Comparison of ENCODE assay signal across 31 cellular contexts in the genomic region with DNA sequence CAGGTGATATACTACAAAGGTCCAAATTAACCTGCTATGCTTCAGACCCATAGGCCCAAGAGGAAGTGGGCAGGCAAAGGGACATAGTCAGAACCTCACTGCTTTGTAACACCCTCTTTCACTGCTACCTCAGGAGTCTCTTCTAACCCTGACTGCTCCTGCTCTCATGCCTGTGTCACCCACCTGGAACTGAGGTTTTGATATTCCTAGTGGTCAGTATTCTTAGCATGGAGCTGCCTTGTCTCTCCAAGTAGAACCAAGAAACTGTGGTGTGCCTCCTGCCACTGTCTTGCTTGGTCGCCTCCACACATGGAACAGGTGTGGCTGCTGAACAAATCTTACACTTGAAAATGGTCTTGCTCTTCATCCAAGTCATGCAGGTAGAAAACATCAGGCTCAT.
"Had no signal": no experiment of that assay in that cellular context is flagged by ENCODE, and none has a peak within 500 bp of the region (broad histone marks: within the 10 kb centered on the region; RNA-seq: fewer than 3 reads in every experiment).

No MANE protein-coding gene starts in this region.

- H3K36me3 Mint-ChIP-seq: activated naive CD4-positive, alpha-beta T cell treated with anti-CD3 and anti-CD28 coated beads, Interleukin-2, amount 10 ng/mL, durations not matched to agents 7 days and 5 days; activated naive CD4-positive, alpha-beta T cell treated with anti-CD3 and anti-CD28 coated beads, Interleukin-2, amount 50 U/mL, for 72 hours; activated naive CD8-positive, alpha-beta T cell treated with anti-CD3 and anti-CD28 coated beads, Interleukin-2, amount 10 ng/mL, durations not matched to agents 7 days and 5 days; brain had no signal

- H3K27me3 ChIP-seq: ascending aorta, breast epithelium, esophagus muscularis mucosa, foreskin keratinocyte, gastrocnemius medialis had no signal

- DNase-seq: activated CD4-positive, alpha-beta memory T cell treated with anti-CD3 and anti-CD28 coated beads, Interleukin-2, amount 10 ng/mL, durations not matched to agents 7 days and 5 days; activated CD4-positive, alpha-beta T cell treated with anti-CD3 and anti-CD28 coated beads for 1 hour; activated CD4-positive, alpha-beta T cell treated with anti-CD3 and anti-CD28 coated beads for 4 hours; activated CD4-positive, alpha-beta T cell treated with anti-CD3 and anti-CD28 coated beads, Interleukin-2, amount 10 ng/mL, durations not matched to agents 7 days and 5 days; activated CD4-positive, alpha-beta T cell treated with anti-CD3 and anti-CD28 coated beads, Interleukin-2, amount 50 U/mL, for 4 hours; activated CD4-positive, CD25-positive, alpha-beta regulatory T cell; activated CD8-positive, alpha-beta memory T cell treated with anti-CD3 and anti-CD28 coated beads, Interleukin-2, amount 50 U/mL, for 48 hours; activated gamma-delta T cell; activated naive CD4-positive, alpha-beta T cell; activated naive CD4-positive, alpha-beta T cell treated with anti-CD3 and anti-CD28 coated beads, Interleukin-2, amount 10 ng/mL, durations not matched to agents 7 days and 5 days; activated naive CD8-positive, alpha-beta T cell treated with anti-CD3 and anti-CD28 coated beads, Interleukin-2, amount 10 ng/mL, durations not matched to agents 7 days and 5 days; activated T-cell treated with anti-CD3 and anti-CD28 coated beads for 4 hours; activated T-cell treated with anti-CD3 and anti-CD28 coated beads, Interleukin-2, amount 50 U/mL, for 24 hours; activated T-cell treated with anti-CD3 and anti-CD28 coated beads, Interleukin-2, amount 50 U/mL, for 72 hours; cortex of kidney; dermis blood vessel endothelial cell; effector CD4-positive, alpha-beta T cell; effector memory CD8-positive, alpha-beta T cell; erythroblast; foreskin keratinocyte; gastrocnemius medialis; glutamatergic neuron; SW 1271; T-helper 1 cell; T-helper 17 cell had no signal

- H3K9me3 ChIP-seq: ascending aorta, esophagus muscularis mucosa, gastrocnemius medialis had no signal

- H3K4me3 ChIP-seq: ascending aorta, breast epithelium, esophagus muscularis mucosa, gastrocnemius medialis had no signal

- H3K27ac Mint-ChIP-seq: activated CD4-positive, alpha-beta memory T cell treated with anti-CD3 and anti-CD28 coated beads, Interleukin-2, amount 10 ng/mL, durations not matched to agents 7 days and 5 days; activated CD4-positive, alpha-beta T cell treated with anti-CD3 and anti-CD28 coated beads, Interleukin-2, amount 10 ng/mL, durations not matched to agents 7 days and 5 days; activated naive CD4-positive, alpha-beta T cell treated with anti-CD3 and anti-CD28 coated beads, Interleukin-2, amount 10 ng/mL, durations not matched to agents 7 days and 5 days; activated naive CD4-positive, alpha-beta T cell treated with anti-CD3 and anti-CD28 coated beads, Interleukin-2, amount 50 U/mL, for 72 hours; activated naive CD8-positive, alpha-beta T cell treated with anti-CD3 and anti-CD28 coated beads, Interleukin-2, amount 10 ng/mL, durations not matched to agents 7 days and 5 days; activated T-cell treated with anti-CD3 and anti-CD28 coated beads, Interleukin-2, amount 50 U/mL, for 24 hours; activated T-cell treated with anti-CD3 and anti-CD28 coated beads, Interleukin-2, amount 50 U/mL, for 72 hours; brain; effector memory CD8-positive, alpha-beta T cell; T-helper 17 cell had no signal

- H3K27me3 Mint-ChIP-seq: activated CD4-positive, alpha-beta memory T cell treated with anti-CD3 and anti-CD28 coated beads, Interleukin-2, amount 10 ng/mL, durations not matched to agents 7 days and 5 days; activated CD4-positive, alpha-beta T cell treated with anti-CD3 and anti-CD28 coated beads, Interleukin-2, amount 10 ng/mL, durations not matched to agents 7 days and 5 days; activated naive CD4-positive, alpha-beta T cell treated with anti-CD3 and anti-CD28 coated beads, Interleukin-2, amount 10 ng/mL, durations not matched to agents 7 days and 5 days; activated naive CD8-positive, alpha-beta T cell treated with anti-CD3 and anti-CD28 coated beads, Interleukin-2, amount 10 ng/mL, durations not matched to agents 7 days and 5 days; activated T-cell treated with anti-CD3 and anti-CD28 coated beads, Interleukin-2, amount 50 U/mL, for 24 hours; brain; central memory CD8-positive, alpha-beta T cell; effector memory CD8-positive, alpha-beta T cell; T-helper 17 cell had no signal

- H3K4me3 Mint-ChIP-seq: activated CD4-positive, alpha-beta memory T cell treated with anti-CD3 and anti-CD28 coated beads, Interleukin-2, amount 10 ng/mL, durations not matched to agents 7 days and 5 days; activated CD4-positive, alpha-beta T cell treated with anti-CD3 and anti-CD28 coated beads, Interleukin-2, amount 10 ng/mL, durations not matched to agents 7 days and 5 days; activated naive CD4-positive, alpha-beta T cell treated with anti-CD3 and anti-CD28 coated beads, Interleukin-2, amount 10 ng/mL, durations not matched to agents 7 days and 5 days; activated naive CD8-positive, alpha-beta T cell treated with anti-CD3 and anti-CD28 coated beads, Interleukin-2, amount 10 ng/mL, durations not matched to agents 7 days and 5 days; activated T-cell treated with anti-CD3 and anti-CD28 coated beads, Interleukin-2, amount 50 U/mL, for 24 hours; activated T-cell treated with anti-CD3 and anti-CD28 coated beads, Interleukin-2, amount 50 U/mL, for 72 hours; brain; central memory CD8-positive, alpha-beta T cell; effector memory CD8-positive, alpha-beta T cell; T-helper 17 cell had no signal

- ATAC-seq: activated naive CD4-positive, alpha-beta T cell treated with anti-CD3 and anti-CD28 coated beads, Interleukin-2, amount 50 U/mL, for 72 hours; activated T-cell treated with anti-CD3 and anti-CD28 coated beads, Interleukin-2, amount 50 U/mL, for 72 hours; effector memory CD8-positive, alpha-beta T cell; foreskin keratinocyte; gastrocnemius medialis; T-helper 17 cell had no signal

- H3K27ac ChIP-seq: ascending aorta, breast epithelium, esophagus muscularis mucosa, foreskin keratinocyte, gastrocnemius medialis had no signal

- H3K4me1 ChIP-seq: ascending aorta, breast epithelium, esophagus muscularis mucosa, foreskin keratinocyte, gastrocnemius medialis had no signal

- H3K4me1 Mint-ChIP-seq: activated CD4-positive, alpha-beta memory T cell treated with anti-CD3 and anti-CD28 coated beads, Interleukin-2, amount 10 ng/mL, durations not matched to agents 7 days and 5 days; activated CD4-positive, alpha-beta T cell treated with anti-CD3 and anti-CD28 coated beads, Interleukin-2, amount 10 ng/mL, durations not matched to agents 7 days and 5 days; activated naive CD4-positive, alpha-beta T cell treated with anti-CD3 and anti-CD28 coated beads, Interleukin-2, amount 10 ng/mL, durations not matched to agents 7 days and 5 days; activated naive CD8-positive, alpha-beta T cell treated with anti-CD3 and anti-CD28 coated beads, Interleukin-2, amount 10 ng/mL, durations not matched to agents 7 days and 5 days; brain; central memory CD8-positive, alpha-beta T cell; T-helper 17 cell had no signal

- H3K36me3 ChIP-seq: ascending aorta, breast epithelium, esophagus muscularis mucosa, gastrocnemius medialis had no signal
